In the genomic region with DNA sequence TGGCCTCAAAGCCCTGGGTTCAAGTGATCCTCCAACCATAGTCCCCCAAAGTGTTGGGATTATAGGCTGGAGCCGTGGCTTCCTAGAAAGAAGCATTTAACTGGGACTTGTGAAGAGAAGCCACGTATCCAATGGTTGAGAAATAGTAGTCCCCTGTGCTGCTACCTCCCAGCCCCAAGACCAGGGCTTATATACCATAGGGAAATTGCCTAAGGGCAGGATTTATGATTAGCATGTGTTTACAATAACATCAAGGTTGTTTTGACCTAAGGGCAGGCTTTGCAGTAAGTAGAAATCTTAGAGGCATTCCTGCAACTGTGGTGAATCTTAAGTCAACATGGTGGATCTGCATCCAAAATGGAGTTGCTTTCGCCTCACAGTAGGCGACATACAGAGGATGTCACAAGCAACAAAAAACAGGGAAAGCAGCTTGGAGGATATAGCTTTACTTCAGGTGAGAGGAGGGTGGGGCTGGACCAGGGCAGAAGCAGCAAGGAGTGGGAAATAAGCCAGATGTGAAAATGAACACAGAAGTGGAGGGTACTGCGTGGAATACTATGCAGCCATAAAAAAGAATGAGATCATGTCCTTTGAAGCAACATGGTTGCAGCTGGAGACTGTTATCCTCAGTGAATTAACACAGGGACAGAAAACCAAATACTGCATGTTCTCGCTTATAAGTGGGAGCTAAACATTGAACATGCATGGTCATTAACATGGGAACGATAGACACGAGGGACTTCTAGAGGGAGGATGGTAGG, we compare ENCODE assay signal across 13 cellular contexts. TPM values are rescaled to one million over a fixed set of nuclear protein-coding genes. Genes with fewer than 3 reads are reported as not detected.
DNase-seq lines count a peak whose midpoint lies in the region; ATAC-seq, FAIRE-seq and TF ChIP-seq lines count a peak whose summit lies in the region.
"Had no signal": no experiment of that assay in that cellular context is flagged by ENCODE, and none has a peak within 500 bp of the region (broad histone marks: within the 10 kb centered on the region; RNA-seq: fewer than 3 reads in every experiment).

No MANE protein-coding gene starts in this region.

- H2BK120ac ChIP-seq in mesenchymal stem cell (ENCODE audit: low read depth, low read length): no peak overlapping the region

- H2AFZ ChIP-seq in mesenchymal stem cell (ENCODE audit: low read depth, low read length): no peak overlapping the region

- H4K8ac ChIP-seq in mesenchymal stem cell (ENCODE audit: low read length): no peak overlapping the region

- WGBS in heart left ventricle, 4 donors: 96 to 99% (median 96%) methylated on average over 8 of the region's 8 CpGs
- 90% methylated on average over 8 of the region's 8 CpGs for WGBS in mesenchymal stem cell
- WGBS in upper lobe of left lung, 2 donors: 90 to 94% methylated on average over 8 of the region's 8 CpGs

- TF ChIP-seq EP300 in upper lobe of left lung (IDR thresholded peaks at IDR 0.05): no peak

- intact Hi-C loops in heart left ventricle (cut with DNase I) (no loop called here), ascending aorta (cut with DNase I) (no loop called here)

- H3K27me3 ChIP-seq in right atrium auricular region: no peaks in the 10 kb centered on the region
- no peaks in the 10 kb centered on the region for H3K27me3 ChIP-seq in heart left ventricle
- H3K27me3 ChIP-seq in ascending aorta: no peaks in the 10 kb centered on the region
- H3K27me3 ChIP-seq in mesenchymal stem cell (ENCODE audit: control insufficient read depth in 1 of 2, insufficient read depth in 1 of 2, low read length in 2 of 2): no peaks in the 10 kb centered on the region
- H3K27me3 ChIP-seq in upper lobe of left lung: no peaks in the 10 kb centered on the region

- H3K4me2 ChIP-seq in mesenchymal stem cell (ENCODE audit: low read length, poor library complexity, severe bottlenecking): no peak overlapping the region

- H3K79me1 ChIP-seq in mesenchymal stem cell (replicated peaks; ENCODE audit: low read length, poor library complexity, severe bottlenecking): no peaks in the 10 kb centered on the region

- peak overlapping the region; percentile 68 for H2BK5ac ChIP-seq in mesenchymal stem cell (ENCODE audit: low read depth, low read length, poor library complexity, severe bottlenecking)

- H3K4me1 ChIP-seq in right atrium auricular region (peaks cover 0 to 12% of the 10 kb centered on the region in 2 donors), heart left ventricle (peaks cover 0 to 34% (median 8%) of the 10 kb centered on the region in 12 donors), ascending aorta (peaks cover 2 to 10% of the 10 kb centered on the region in 2 donors), mesenchymal stem cell (ENCODE audit: control insufficient read depth, insufficient read depth, low read depth, low read length) (peaks cover 17% of the 10 kb centered on the region), upper lobe of left lung (peaks cover 0 to 7% (median 2%) of the 10 kb centered on the region in 4 donors)

- H3K14ac ChIP-seq in mesenchymal stem cell (ENCODE audit: low read length in 2 of 2): no peak overlapping the region

- FAIRE-seq in D721Med (lab: Jason Lieb, UNC): no peak

- peak overlapping the region in 1 of 2 experiments; percentile 5 for H2BK12ac ChIP-seq in mesenchymal stem cell (ENCODE audit: low read length in 2 of 2)

- H4K91ac ChIP-seq in mesenchymal stem cell (ENCODE audit: low read length): no peak overlapping the region

- H3K9ac ChIP-seq in mesenchymal stem cell (ENCODE audit: low read length): peak overlapping the region; percentile 62

- H3K18ac ChIP-seq in mesenchymal stem cell (ENCODE audit: low read depth in 1 of 2, low read length in 2 of 2): peak overlapping the region in 1 of 2 experiments; percentile 19

- DNase-seq in right atrium auricular region (ENCODE audit: low spot score) (peak; percentile 23), heart left ventricle (no peak), ascending aorta (ENCODE audit: low spot score in 2 of 2) (no peak), mesenchymal stem cell (peak; percentile 30), upper lobe of left lung (no peak), AML-193 (lab: John Stamatoyannopoulos, UW) (no peak), NOMO-1 (lab: John Stamatoyannopoulos, UW; ENCODE audit: unreplicated experiment in 2 of 2) (no peak), D721Med (ENCODE audit: insufficient read length, low spot score) (no peak)
- DNase-seq: DMS79, NCI-H1105 treated with DMSO at 0.1 percent for 48 hours, NCI-H446, OCI-M1 had no signal

- TF ChIP-seq POLR2A in heart left ventricle (IDR thresholded peaks at IDR 0.05) (no peak), upper lobe of left lung (IDR thresholded peaks at IDR 0.05) (no peak)

- H2AK5ac ChIP-seq in mesenchymal stem cell (ENCODE audit: low read length, severe bottlenecking): peak overlapping the region; percentile 97

- H3K27ac ChIP-seq in right atrium auricular region: peak overlapping the region; percentile 26 to 31
- peak overlapping the region in 5 of 12 donors; percentile 24 to 84 (median 52) for H3K27ac ChIP-seq in heart left ventricle
- peak overlapping the region; percentile 69 to 75 for H3K27ac ChIP-seq in ascending aorta
- peak overlapping the region; percentile 93 for H3K27ac ChIP-seq in mesenchymal stem cell (ENCODE audit: low read length, poor library complexity, severe bottlenecking)
- H3K27ac ChIP-seq in upper lobe of left lung: peak overlapping the region; percentile 32 to 77 (median 41)

- H3K4ac ChIP-seq in mesenchymal stem cell (ENCODE audit: low read depth in 1 of 2, low read length in 2 of 2): no peak overlapping the region

- no peak overlapping the region for H3K4me3 ChIP-seq in right atrium auricular region
- no peak overlapping the region for H3K4me3 ChIP-seq in heart left ventricle
- H3K4me3 ChIP-seq in ascending aorta: no peak overlapping the region
- no peak overlapping the region for H3K4me3 ChIP-seq in mesenchymal stem cell (ENCODE audit: insufficient read depth in 1 of 2, low read depth in 1 of 2, low read length in 2 of 2)
- H3K4me3 ChIP-seq in upper lobe of left lung: no peak overlapping the region

- ATAC-seq in heart left ventricle: no peak
- no peak for ATAC-seq in upper lobe of left lung (ENCODE audit: low FRiP score in 2 of 2)
- ATAC-seq: activated CD4-positive, CD25-positive, alpha-beta regulatory T cell treated with anti-CD3 and anti-CD28 coated beads, Interleukin-2, amount 50 U/mL, for 24 hours had no signal

- H3K23ac ChIP-seq in mesenchymal stem cell (ENCODE audit: low read length in 2 of 2): no peak overlapping the region

- no peak for TF ChIP-seq CTCF in right atrium auricular region (IDR thresholded peaks at IDR 0.05)
- TF ChIP-seq CTCF in heart left ventricle (IDR thresholded peaks at IDR 0.05): no peak
- no peak for TF ChIP-seq CTCF in ascending aorta (IDR thresholded peaks at IDR 0.05)
- no peak for TF ChIP-seq CTCF in upper lobe of left lung (IDR thresholded peaks at IDR 0.05)
- TF ChIP-seq CTCF in D721Med (IDR thresholded peaks at IDR 0.05; ENCODE audit: insufficient read depth, missing control alignments): no peak

- H3K9me3 ChIP-seq in right atrium auricular region (no peaks in the 10 kb centered on the region), heart left ventricle (peaks cover 0 to 2% (median 0%) of the 10 kb centered on the region in 12 donors), ascending aorta (no peaks in the 10 kb centered on the region), mesenchymal stem cell (ENCODE audit: control insufficient read depth, low read length) (no peaks in the 10 kb centered on the region), upper lobe of left lung (no peaks in the 10 kb centered on the region)

- H3K36me3 ChIP-seq in right atrium auricular region (no peaks in the 10 kb centered on the region), heart left ventricle (no peaks in the 10 kb centered on the region), ascending aorta (no peaks in the 10 kb centered on the region), mesenchymal stem cell (ENCODE audit: control insufficient read depth in 1 of 2, insufficient read depth in 2 of 2, low read depth in 1 of 2, low read length in 2 of 2) (no peaks in the 10 kb centered on the region), upper lobe of left lung (no peaks in the 10 kb centered on the region)

- H2BK15ac ChIP-seq in mesenchymal stem cell (ENCODE audit: low read depth, poor library complexity, severe bottlenecking): no peak overlapping the region

RNA-seq across cellular contexts. Expression of gene NSMCE1, which starts 18.7 kb away (rescaled TPM):
- total RNA-seq in right atrium auricular region (10 to 100 TPM; 24.0 to 35.8 TPM), heart left ventricle (10 to 100 TPM; 29.6 to 48.7 (median 36.8) TPM), ascending aorta (6.8 TPM), upper lobe of left lung (10 to 100 TPM; 14.7 to 50.6 (median 31.0) TPM)
- 10 to 100 TPM; 38.2 to 40.1 TPM for polyA plus RNA-seq in heart left ventricle
- polyA plus RNA-seq in mesenchymal stem cell (2013, experiment 1 of 2): 52.8 TPM
- 54.6 TPM for polyA plus RNA-seq in mesenchymal stem cell (2013, experiment 2 of 2)

RNA-seq across cellular contexts. Expression of gene IL4R, which starts 26.5 kb away (rescaled TPM):
- total RNA-seq in right atrium auricular region (10 to 100 TPM; 11.9 to 35.5 TPM), heart left ventricle (10 to 100 TPM in 4 of 9 donors, 1 to 10 TPM in 5; 6.7 to 47.4 (median 8.2) TPM), ascending aorta (88.7 TPM), upper lobe of left lung (100 to 1,000 TPM in 5 of 6 donors, 10 to 100 TPM in 1; 87.0 to 202 (median 153) TPM)
- polyA plus RNA-seq in heart left ventricle: 1 to 10 TPM; 5.8 to 9.9 TPM
- polyA plus RNA-seq in mesenchymal stem cell (2013, experiment 1 of 2): 79.3 TPM
- polyA plus RNA-seq in mesenchymal stem cell (2013, experiment 2 of 2): 85.4 TPM

Comparison
In these comparisons a context has a peak if more than half of its experiments do, and no peak if none do; other contexts are left out.
1. DNase-seq: peak in right atrium auricular region (single experiment) and mesenchymal stem cell (single experiment); none in heart left ventricle (0 of 5), ascending aorta (0 of 2), upper lobe of left lung (0 of 2), AML-193 (0 of 2), NOMO-1 (0 of 2) and D721Med (single experiment).